Comparison of ENCODE assay signal across 1 cellular context in genomic region chr1:233613252-233614172, GRCh38.
A peak's percentile ranks its signal among the peaks of the same experiment; 100 is the strongest.
TF ChIP-seq lines count a peak whose summit lies in the region.

Gene KCNK1 (plus strand): TSS chr1:233614106. CDS start chr1:233614172, 66 bp downstream.

TF ChIP-seq in HEK293, 187 proteins besides CTCF, POLR2A, EP300 and RAD21 (continued from another document):
- TF ChIP-seq ZBTB10 (tag by site-specific recombination; IDR thresholded peaks at IDR 0.05) (peak; percentile 51; the same call in 1 of the 2 replicates), ZNF24 (tag by site-specific recombination; IDR thresholded peaks at IDR 0.05) (peak; percentile 89), TCF7L2 (IDR thresholded peaks at IDR 0.05; ENCODE audit: borderline replicate concordance, low read depth, low read length) (no peak), ZNF621 (tag by site-specific recombination; IDR thresholded peaks at IDR 0.05) (no peak), EGR2 (tag by site-specific recombination; IDR thresholded peaks at IDR 0.05; ENCODE audit: low read depth) (peak; percentile 40; the same call in 1 of the 2 replicates), ZNF354C (tag by site-specific recombination; IDR thresholded peaks at IDR 0.05; ENCODE audit: borderline replicate concordance, low read depth) (no peak), ZNF169 (tag by site-specific recombination; IDR thresholded peaks at IDR 0.05) (no peak), ZNF426 (tag by site-specific recombination; IDR thresholded peaks at IDR 0.05) (no peak), SCRT1 (tag by site-specific recombination; IDR thresholded peaks at IDR 0.05; ENCODE audit: borderline replicate concordance) (no peak), ZNF416 (tag by site-specific recombination; IDR thresholded peaks at IDR 0.05) (no peak), ZNF488 (tag by site-specific recombination; IDR thresholded peaks at IDR 0.05) (no peak), GLI4 (tag by site-specific recombination; IDR thresholded peaks at IDR 0.05) (0 out of 2 replicates have a peak, but pooled peaks have one; percentile 38), ZFHX2 (tag by site-specific recombination; conservative IDR thresholded peaks at IDR 0.05) (peak; percentile 69), ZNF335 (tag by site-specific recombination; conservative IDR thresholded peaks at IDR 0.05) (peak; percentile 91), ZBTB21 (tag by site-specific recombination; IDR thresholded peaks at IDR 0.05) (peak; percentile 77), ZSCAN23 (tag by site-specific recombination; IDR thresholded peaks at IDR 0.05) (0 out of 2 replicates have a peak, but pooled peaks have one; percentile 63), ZNF350 (tag by site-specific recombination; IDR thresholded peaks at IDR 0.05) (no peak), SETDB1 (IDR thresholded peaks at IDR 0.05; ENCODE audit: insufficient read length, low read length) (no peak), ZNF629 (tag by site-specific recombination; IDR thresholded peaks at IDR 0.05) (peak; percentile 90), ZNF571 (tag by site-specific recombination; IDR thresholded peaks at IDR 0.05) (no peak), ZNF544 (tag by site-specific recombination; IDR thresholded peaks at IDR 0.05) (no peak), ZNF747 (tag by site-specific recombination; IDR thresholded peaks at IDR 0.05) (no peak), ZNF133 (tag by site-specific recombination; IDR thresholded peaks at IDR 0.05) (no peak), SALL2 (tag by site-specific recombination; IDR thresholded peaks at IDR 0.05; ENCODE audit: borderline replicate concordance) (no peak), ZNF23 (tag by site-specific recombination; IDR thresholded peaks at IDR 0.05; ENCODE audit: borderline replicate concordance) (no peak), SP2 (tag by site-specific recombination; IDR thresholded peaks at IDR 0.05) (peak; percentile 86), ZNF501 (tag by site-specific recombination; IDR thresholded peaks at IDR 0.05) (peak; percentile 89), REPIN1 (tag by site-specific recombination; IDR thresholded peaks at IDR 0.05; ENCODE audit: low read depth) (peak; percentile 78), PRDM4 (tag by site-specific recombination; IDR thresholded peaks at IDR 0.05) (no peak), ZNF19 (tag by site-specific recombination; IDR thresholded peaks at IDR 0.05; ENCODE audit: low read depth) (no peak), ZNF521 (tag by site-specific recombination; IDR thresholded peaks at IDR 0.05) (no peak), ZNF791 (tag by site-specific recombination; IDR thresholded peaks at IDR 0.05) (peak; percentile 25; the same call in 1 of the 2 replicates), ZBTB20 (tag by site-specific recombination; IDR thresholded peaks at IDR 0.05) (peak; percentile 97), ZIC2 (tag by site-specific recombination; IDR thresholded peaks at IDR 0.05) (no peak)
- TF ChIP-seq, protein P1, sequence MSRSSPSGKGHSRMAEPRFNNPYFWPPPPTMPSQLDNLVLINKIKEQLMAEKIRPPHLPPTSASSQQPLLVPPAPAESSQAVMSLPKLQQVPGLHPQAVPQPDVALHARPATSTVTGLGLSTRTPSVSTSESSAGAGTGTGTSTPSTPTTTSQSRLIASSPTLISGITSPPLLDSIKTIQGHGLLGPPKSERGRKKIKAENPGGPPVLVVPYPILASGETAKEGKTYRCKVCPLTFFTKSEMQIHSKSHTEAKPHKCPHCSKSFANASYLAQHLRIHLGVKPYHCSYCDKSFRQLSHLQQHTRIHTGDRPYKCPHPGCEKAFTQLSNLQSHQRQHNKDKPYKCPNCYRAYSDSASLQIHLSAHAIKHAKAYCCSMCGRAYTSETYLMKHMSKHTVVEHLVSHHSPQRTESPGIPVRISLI (tag by site-specific recombination; IDR thresholded peaks at IDR 0.05): peak; percentile 53; the same call in 1 of the 2 replicates
- TF ChIP-seq, protein P2, sequence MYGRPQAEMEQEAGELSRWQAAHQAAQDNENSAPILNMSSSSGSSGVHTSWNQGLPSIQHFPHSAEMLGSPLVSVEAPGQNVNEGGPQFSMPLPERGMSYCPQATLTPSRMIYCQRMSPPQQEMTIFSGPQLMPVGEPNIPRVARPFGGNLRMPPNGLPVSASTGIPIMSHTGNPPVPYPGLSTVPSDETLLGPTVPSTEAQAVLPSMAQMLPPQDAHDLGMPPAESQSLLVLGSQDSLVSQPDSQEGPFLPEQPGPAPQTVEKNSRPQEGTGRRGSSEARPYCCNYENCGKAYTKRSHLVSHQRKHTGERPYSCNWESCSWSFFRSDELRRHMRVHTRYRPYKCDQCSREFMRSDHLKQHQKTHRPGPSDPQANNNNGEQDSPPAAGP (tag by site-specific recombination; IDR thresholded peaks at IDR 0.05): peak; percentile 74
- TF ChIP-seq, protein P3, sequence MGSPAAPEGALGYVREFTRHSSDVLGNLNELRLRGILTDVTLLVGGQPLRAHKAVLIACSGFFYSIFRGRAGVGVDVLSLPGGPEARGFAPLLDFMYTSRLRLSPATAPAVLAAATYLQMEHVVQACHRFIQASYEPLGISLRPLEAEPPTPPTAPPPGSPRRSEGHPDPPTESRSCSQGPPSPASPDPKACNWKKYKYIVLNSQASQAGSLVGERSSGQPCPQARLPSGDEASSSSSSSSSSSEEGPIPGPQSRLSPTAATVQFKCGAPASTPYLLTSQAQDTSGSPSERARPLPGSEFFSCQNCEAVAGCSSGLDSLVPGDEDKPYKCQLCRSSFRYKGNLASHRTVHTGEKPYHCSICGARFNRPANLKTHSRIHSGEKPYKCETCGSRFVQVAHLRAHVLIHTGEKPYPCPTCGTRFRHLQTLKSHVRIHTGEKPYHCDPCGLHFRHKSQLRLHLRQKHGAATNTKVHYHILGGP (tag by site-specific recombination; IDR thresholded peaks at IDR 0.05): no peak
- TF ChIP-seq, protein P4, sequence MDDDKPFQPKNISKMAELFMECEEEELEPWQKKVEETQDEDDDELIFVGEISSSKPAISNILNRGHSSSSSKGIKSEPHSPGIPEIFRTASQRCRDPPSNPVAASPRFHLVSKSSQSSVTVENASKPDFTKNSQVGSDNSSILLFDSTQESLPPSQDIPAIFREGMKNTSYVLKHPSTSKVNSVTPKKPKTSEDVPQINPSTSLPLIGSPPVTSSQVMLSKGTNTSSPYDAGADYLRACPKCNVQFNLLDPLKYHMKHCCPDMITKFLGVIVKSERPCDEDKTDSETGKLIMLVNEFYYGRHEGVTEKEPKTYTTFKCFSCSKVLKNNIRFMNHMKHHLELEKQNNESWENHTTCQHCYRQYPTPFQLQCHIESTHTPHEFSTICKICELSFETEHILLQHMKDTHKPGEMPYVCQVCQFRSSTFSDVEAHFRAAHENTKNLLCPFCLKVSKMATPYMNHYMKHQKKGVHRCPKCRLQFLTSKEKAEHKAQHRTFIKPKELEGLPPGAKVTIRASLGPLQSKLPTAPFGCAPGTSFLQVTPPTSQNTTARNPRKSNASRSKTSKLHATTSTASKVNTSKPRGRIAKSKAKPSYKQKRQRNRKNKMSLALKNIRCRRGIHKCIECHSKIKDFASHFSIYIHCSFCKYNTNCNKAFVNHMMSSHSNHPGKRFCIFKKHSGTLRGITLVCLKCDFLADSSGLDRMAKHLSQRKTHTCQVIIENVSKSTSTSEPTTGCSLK (tag by site-specific recombination; IDR thresholded peaks at IDR 0.05): no peak
- TF ChIP-seq, protein P5, sequence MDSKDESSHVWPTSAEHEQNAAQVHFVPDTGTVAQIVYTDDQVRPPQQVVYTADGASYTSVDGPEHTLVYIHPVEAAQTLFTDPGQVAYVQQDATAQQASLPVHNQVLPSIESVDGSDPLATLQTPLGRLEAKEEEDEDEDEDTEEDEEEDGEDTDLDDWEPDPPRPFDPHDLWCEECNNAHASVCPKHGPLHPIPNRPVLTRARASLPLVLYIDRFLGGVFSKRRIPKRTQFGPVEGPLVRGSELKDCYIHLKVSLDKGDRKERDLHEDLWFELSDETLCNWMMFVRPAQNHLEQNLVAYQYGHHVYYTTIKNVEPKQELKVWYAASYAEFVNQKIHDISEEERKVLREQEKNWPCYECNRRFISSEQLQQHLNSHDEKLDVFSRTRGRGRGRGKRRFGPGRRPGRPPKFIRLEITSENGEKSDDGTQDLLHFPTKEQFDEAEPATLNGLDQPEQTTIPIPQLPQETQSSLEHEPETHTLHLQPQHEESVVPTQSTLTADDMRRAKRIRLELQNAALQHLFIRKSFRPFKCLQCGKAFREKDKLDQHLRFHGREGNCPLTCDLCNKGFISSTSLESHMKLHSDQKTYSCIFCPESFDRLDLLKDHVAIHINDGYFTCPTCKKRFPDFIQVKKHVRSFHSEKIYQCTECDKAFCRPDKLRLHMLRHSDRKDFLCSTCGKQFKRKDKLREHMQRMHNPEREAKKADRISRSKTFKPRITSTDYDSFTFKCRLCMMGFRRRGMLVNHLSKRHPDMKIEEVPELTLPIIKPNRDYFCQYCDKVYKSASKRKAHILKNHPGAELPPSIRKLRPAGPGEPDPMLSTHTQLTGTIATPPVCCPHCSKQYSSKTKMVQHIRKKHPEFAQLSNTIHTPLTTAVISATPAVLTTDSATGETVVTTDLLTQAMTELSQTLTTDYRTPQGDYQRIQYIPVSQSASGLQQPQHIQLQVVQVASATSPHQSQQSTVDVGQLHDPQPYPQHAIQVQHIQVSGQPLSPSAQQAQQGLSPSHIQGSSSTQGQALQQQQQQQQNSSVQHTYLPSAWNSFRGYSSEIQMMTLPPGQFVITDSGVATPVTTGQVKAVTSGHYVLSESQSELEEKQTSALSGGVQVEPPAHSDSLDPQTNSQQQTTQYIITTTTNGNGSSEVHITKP (tag by site-specific recombination; IDR thresholded peaks at IDR 0.05): peak; percentile 97
- TF ChIP-seq, protein P6, sequence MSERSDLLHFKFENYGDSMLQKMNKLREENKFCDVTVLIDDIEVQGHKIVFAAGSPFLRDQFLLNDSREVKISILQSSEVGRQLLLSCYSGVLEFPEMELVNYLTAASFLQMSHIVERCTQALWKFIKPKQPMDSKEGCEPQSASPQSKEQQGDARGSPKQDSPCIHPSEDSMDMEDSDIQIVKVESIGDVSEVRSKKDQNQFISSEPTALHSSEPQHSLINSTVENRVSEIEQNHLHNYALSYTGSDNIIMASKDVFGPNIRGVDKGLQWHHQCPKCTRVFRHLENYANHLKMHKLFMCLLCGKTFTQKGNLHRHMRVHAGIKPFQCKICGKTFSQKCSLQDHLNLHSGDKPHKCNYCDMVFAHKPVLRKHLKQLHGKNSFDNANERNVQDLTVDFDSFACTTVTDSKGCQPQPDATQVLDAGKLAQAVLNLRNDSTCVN (tag by site-specific recombination; optimal IDR thresholded peaks at IDR 0.05): peak; percentile 97
